ENCODE assay signal across 9 cellular contexts in genomic region chr16:56673916-56674315, GRCh38. TPM values are rescaled to one million over a fixed set of nuclear protein-coding genes. Genes with fewer than 3 reads are reported as not detected.
DNase-seq lines count a peak whose midpoint lies in the region; FAIRE-seq and TF ChIP-seq lines count a peak whose summit lies in the region.
"Had no signal": no experiment of that assay in that cellular context is flagged by ENCODE, and none has a peak within 500 bp of the region (broad histone marks: within the 10 kb centered on the region; RNA-seq: fewer than 3 reads in every experiment).

No MANE protein-coding gene starts in this region.

- TF ChIP-seq EP300 in ovary (IDR thresholded peaks at IDR 0.05) = no peak

- H3K4me3 ChIP-seq in coronary artery = no peak overlapping the region
- no peak overlapping the region for H3K4me3 ChIP-seq in ovary

- intact Hi-C loops in ovary (cut with DNase I) = loop anchor here in 1 of 4 donors (10.0 kb wide), 1 partner anchor 49 kb away; the partner anchor contains the start of gene MT1E

- H3K4me3 Mint-ChIP-seq in nephron = peak overlapping the region in 1 of 3 experiments; percentile 10

- TF ChIP-seq POLR2A in ovary (IDR thresholded peaks at IDR 0.05) = no peak

- no peaks in the 10 kb centered on the region for H3K36me3 ChIP-seq in ovary

- POLR2A ChIA-PET in GM10248 (lab: Yijun Ruan, JAX) = no interaction called here

- no peak overlapping the region for H3K27ac Mint-ChIP-seq in nephron

- H3K27me3 Mint-ChIP-seq in nephron (ENCODE audit: low read depth) = peaks cover 98% of the 10 kb centered on the region

- DNase-seq in GM10248 (ENCODE audit: extremely low spot score) (no peak), NCI-H460 (ENCODE audit: extremely low read depth, low read depth) (peak; percentile 15), coronary artery (ENCODE audit: low spot score) (no peak), RCC 7860 (ENCODE audit: low spot score) (no peak), NCI-H1694 (lab: John Stamatoyannopoulos, UW) (no peak), ovary (no peak), T-helper 1 cell (no peak)

- peaks cover 14% of the 10 kb centered on the region for H3K4me1 Mint-ChIP-seq in nephron

- CTCF ChIA-PET in GM10248 (lab: Yijun Ruan, JAX) = interaction anchor here (1.2 to 4.1 kb wide), 4 partner anchors 16 to 98 kb away, joined by 3 to 20 read pairs (median 6); no protein-coding TSS in a partner anchor

- H3K4me1 ChIP-seq in ovary (ENCODE audit: insufficient read depth) = no peaks in the 10 kb centered on the region

- H3K9me3 Mint-ChIP-seq in nephron = no peaks in the 10 kb centered on the region

- H3K27ac ChIP-seq in coronary artery (no peak overlapping the region), ovary (no peak overlapping the region)

- no peaks in the 10 kb centered on the region for H3K27me3 ChIP-seq in ovary

- H3K9me3 ChIP-seq in ovary = no peaks in the 10 kb centered on the region

- peak; percentile 50 for TF ChIP-seq CTCF in GM10248 (IDR thresholded peaks at IDR 0.05; ENCODE audit: control extremely low read depth, extremely low read depth, low read depth, missing control alignments)
- TF ChIP-seq CTCF in coronary artery (IDR thresholded peaks at IDR 0.05) = peak; percentile 47
- peak; percentile 44 to 54 (median 52) for TF ChIP-seq CTCF in nephron (IDR thresholded peaks at IDR 0.05; ENCODE audit: unreplicated experiment in 3 of 3)
- peak in 1 of 3 donors; percentile 23 for TF ChIP-seq CTCF in ovary (IDR thresholded peaks at IDR 0.05)

- no peak for FAIRE-seq in RCC 7860 (lab: Jason Lieb, UNC)

- H3K36me3 Mint-ChIP-seq in nephron (ENCODE audit: low read depth) = no peaks in the 10 kb centered on the region

- 40 to 48% (median 42%) methylated on average over 12 of the region's 12 CpGs for WGBS in ovary, 3 donors

RNA-seq across cellular contexts. Expression of gene MT1H, which starts 4.3 kb away (rescaled TPM):
- total RNA-seq in NCI-H460 (2014; rRNA removed; shearing (Covaris generic)) = not detected in 2 replicates
- polyA plus RNA-seq in NCI-H460 (2014; cell fraction: nucleus; rRNA removed) = not detected in 2 replicates
- total RNA-seq in ovary = under 1 TPM in 1 of 7 donors, not detected in 6; 0.79 TPM
- polyA plus RNA-seq in ovary = not detected
- total RNA-seq: temporal lobe had no signal

RNA-seq across cellular contexts. Expression of gene MT1G, which starts 6.1 kb away (rescaled TPM):
- not detected in 2 replicates for total RNA-seq in NCI-H460 (2014; rRNA removed; shearing (Covaris generic))
- polyA plus RNA-seq in NCI-H460 (2014; cell fraction: nucleus; rRNA removed) = not detected in 2 replicates
- total RNA-seq in ovary = 1 to 10 TPM in 4 of 7 donors, not detected in 3; 1.0 to 6.9 (median 4.8) TPM
- 1 to 10 TPM in 1 of 2 donors, under 1 TPM in 1; 1.00 to 3.3 TPM for polyA plus RNA-seq in ovary

RNA-seq across cellular contexts. Expression of gene MT1X, which starts 8.4 kb away (rescaled TPM):
- 5.6 and 11.3 TPM in 2 replicates for total RNA-seq in NCI-H460 (2014; rRNA removed; shearing (Covaris generic))
- polyA plus RNA-seq in NCI-H460 (2014; cell fraction: nucleus; rRNA removed) = 0.65 TPM in 1 of 2 replicates, not detected in the other
- total RNA-seq in ovary = 1,000 to 10,000 TPM in 1 of 7 donors, 100 to 1,000 TPM in 3, 10 to 100 TPM in 3; 30.0 to 1,106 (median 141) TPM
- 100 to 1,000 TPM in 1 of 2 donors, 10 to 100 TPM in 1; 10.0 to 185 TPM for polyA plus RNA-seq in ovary

RNA-seq across cellular contexts. Expression of gene MT1F, which starts 16.2 kb away (rescaled TPM):
- total RNA-seq in NCI-H460 (2014; rRNA removed; shearing (Covaris generic)) = 0.72 and 0.97 TPM in 2 replicates
- not detected in 2 replicates for polyA plus RNA-seq in NCI-H460 (2014; cell fraction: nucleus; rRNA removed)
- total RNA-seq in ovary = 10 to 100 TPM in 1 of 7 donors, 1 to 10 TPM in 4, under 1 TPM in 1, not detected in 1; 0.73 to 76.3 (median 2.6) TPM
- polyA plus RNA-seq in ovary = 1 to 10 TPM; 3.6 to 4.6 TPM

RNA-seq across cellular contexts. Expression of gene MT1B, which starts 22.2 kb away (rescaled TPM):
- not detected in 2 replicates for total RNA-seq in NCI-H460 (2014; rRNA removed; shearing (Covaris generic))
- not detected in 2 replicates for polyA plus RNA-seq in NCI-H460 (2014; cell fraction: nucleus; rRNA removed)
- not detected for total RNA-seq in ovary
- not detected for polyA plus RNA-seq in ovary
- total RNA-seq: temporal lobe had no signal
